In the genomic region with DNA sequence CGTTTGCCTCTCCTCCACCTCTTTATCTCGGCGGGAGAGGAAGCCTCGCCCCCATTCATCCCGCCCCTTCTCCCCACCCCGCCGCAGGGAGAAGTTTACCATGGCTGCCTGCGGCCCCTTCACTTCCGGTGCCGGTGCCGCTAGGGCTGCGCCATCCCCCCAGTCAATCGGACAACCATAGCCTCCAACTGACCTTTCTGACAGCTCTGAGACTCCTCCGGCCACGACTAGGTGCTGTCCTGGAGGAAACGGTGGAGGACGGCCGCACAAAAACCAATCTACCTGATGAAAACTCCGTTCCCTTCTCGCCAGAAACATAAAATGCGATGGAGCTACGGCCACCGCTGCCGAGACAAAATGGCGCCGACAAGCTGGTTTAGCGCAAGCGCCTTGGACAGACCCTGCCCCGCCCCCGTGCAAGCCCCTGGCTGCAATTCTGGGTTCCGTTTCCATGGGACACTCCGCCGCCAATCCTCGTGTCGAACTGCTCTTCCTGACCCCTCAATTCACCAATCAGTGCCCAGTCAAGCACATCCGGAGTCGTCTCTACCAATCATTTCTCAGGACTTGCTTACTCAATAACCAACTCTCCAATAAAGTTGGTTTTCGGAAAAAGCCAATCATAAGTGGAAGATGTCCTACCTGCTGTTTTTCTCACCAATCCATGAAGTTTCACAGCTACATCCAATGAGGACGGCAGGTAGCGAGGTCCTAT, we compare ENCODE assay signal across 1 cellular context.
TF ChIP-seq lines count a peak whose summit lies in the region.

No MANE protein-coding gene starts in this region.

TF ChIP-seq in HepG2, 621 proteins besides CTCF, POLR2A, EP300 and RAD21 (continued from another document and continues in another):
- no peak for TF ChIP-seq ZSCAN31 (CRISPR knock-in tag; IDR thresholded peaks at IDR 0.05; ENCODE audit: low read depth)
- TF ChIP-seq ZNF7 (CRISPR knock-in tag; IDR thresholded peaks at IDR 0.05): no peak
- TF ChIP-seq MAZ (IDR thresholded peaks at IDR 0.05; ENCODE audit: borderline replicate concordance, low read depth, low read length): peak; percentile 70; the same call in 1 of the 2 replicates
- TF ChIP-seq MAZ (CRISPR knock-in tag; IDR thresholded peaks at IDR 0.05; ENCODE audit: low read depth): no peak
- TF ChIP-seq CCDC6 (CRISPR knock-in tag; IDR thresholded peaks at IDR 0.05): peak; percentile 48; the same call in 1 of the 2 replicates
- TF ChIP-seq CCAR2 (optimal IDR thresholded peaks at IDR 0.05; ENCODE audit: low read depth, low read length): no peak
- TF ChIP-seq JDP2 (CRISPR knock-in tag; IDR thresholded peaks at IDR 0.05; ENCODE audit: borderline replicate concordance): no peak
- TF ChIP-seq ZNF615 (CRISPR knock-in tag; IDR thresholded peaks at IDR 0.05; ENCODE audit: borderline replicate concordance): no peak
- no peak for TF ChIP-seq ZNF724P (CRISPR knock-in tag; IDR thresholded peaks at IDR 0.05; ENCODE audit: borderline replicate concordance)
- TF ChIP-seq PAF1 (CRISPR knock-in tag; IDR thresholded peaks at IDR 0.05): no peak
- no peak for TF ChIP-seq RAD51 (IDR thresholded peaks at IDR 0.05; ENCODE audit: borderline replicate concordance)
- TF ChIP-seq HNF4G (IDR thresholded peaks at IDR 0.05; ENCODE audit: borderline replicate concordance, low read depth, low read length): no peak
- no peak for TF ChIP-seq HNF4G (CRISPR knock-in tag; IDR thresholded peaks at IDR 0.05; ENCODE audit: borderline replicate concordance, low read depth)
- no peak; the same call in 1 of the 2 replicates for TF ChIP-seq ZNF772 (CRISPR knock-in tag; IDR thresholded peaks at IDR 0.05)
- TF ChIP-seq, protein P1, sequence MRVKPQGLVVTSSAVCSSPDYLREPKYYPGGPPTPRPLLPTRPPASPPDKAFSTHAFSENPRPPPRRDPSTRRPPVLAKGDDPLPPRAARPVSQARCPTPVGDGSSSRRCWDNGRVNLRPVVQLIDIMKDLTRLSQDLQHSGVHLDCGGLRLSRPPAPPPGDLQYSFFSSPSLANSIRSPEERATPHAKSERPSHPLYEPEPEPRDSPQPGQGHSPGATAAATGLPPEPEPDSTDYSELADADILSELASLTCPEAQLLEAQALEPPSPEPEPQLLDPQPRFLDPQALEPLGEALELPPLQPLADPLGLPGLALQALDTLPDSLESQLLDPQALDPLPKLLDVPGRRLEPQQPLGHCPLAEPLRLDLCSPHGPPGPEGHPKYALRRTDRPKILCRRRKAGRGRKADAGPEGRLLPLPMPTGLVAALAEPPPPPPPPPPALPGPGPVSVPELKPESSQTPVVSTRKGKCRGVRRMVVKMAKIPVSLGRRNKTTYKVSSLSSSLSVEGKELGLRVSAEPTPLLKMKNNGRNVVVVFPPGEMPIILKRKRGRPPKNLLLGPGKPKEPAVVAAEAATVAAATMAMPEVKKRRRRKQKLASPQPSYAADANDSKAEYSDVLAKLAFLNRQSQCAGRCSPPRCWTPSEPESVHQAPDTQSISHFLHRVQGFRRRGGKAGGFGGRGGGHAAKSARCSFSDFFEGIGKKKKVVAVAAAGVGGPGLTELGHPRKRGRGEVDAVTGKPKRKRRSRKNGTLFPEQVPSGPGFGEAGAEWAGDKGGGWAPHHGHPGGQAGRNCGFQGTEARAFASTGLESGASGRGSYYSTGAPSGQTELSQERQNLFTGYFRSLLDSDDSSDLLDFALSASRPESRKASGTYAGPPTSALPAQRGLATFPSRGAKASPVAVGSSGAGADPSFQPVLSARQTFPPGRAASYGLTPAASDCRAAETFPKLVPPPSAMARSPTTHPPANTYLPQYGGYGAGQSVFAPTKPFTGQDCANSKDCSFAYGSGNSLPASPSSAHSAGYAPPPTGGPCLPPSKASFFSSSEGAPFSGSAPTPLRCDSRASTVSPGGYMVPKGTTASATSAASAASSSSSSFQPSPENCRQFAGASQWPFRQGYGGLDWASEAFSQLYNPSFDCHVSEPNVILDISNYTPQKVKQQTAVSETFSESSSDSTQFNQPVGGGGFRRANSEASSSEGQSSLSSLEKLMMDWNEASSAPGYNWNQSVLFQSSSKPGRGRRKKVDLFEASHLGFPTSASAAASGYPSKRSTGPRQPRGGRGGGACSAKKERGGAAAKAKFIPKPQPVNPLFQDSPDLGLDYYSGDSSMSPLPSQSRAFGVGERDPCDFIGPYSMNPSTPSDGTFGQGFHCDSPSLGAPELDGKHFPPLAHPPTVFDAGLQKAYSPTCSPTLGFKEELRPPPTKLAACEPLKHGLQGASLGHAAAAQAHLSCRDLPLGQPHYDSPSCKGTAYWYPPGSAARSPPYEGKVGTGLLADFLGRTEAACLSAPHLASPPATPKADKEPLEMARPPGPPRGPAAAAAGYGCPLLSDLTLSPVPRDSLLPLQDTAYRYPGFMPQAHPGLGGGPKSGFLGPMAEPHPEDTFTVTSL (CRISPR knock-in tag; IDR thresholded peaks at IDR 0.05; ENCODE audit: borderline replicate concordance): peak; percentile 51; the same call in 1 of the 2 replicates
- TF ChIP-seq ZSCAN29 (CRISPR knock-in tag; conservative IDR thresholded peaks at IDR 0.05): no peak
- TF ChIP-seq, protein P2, sequence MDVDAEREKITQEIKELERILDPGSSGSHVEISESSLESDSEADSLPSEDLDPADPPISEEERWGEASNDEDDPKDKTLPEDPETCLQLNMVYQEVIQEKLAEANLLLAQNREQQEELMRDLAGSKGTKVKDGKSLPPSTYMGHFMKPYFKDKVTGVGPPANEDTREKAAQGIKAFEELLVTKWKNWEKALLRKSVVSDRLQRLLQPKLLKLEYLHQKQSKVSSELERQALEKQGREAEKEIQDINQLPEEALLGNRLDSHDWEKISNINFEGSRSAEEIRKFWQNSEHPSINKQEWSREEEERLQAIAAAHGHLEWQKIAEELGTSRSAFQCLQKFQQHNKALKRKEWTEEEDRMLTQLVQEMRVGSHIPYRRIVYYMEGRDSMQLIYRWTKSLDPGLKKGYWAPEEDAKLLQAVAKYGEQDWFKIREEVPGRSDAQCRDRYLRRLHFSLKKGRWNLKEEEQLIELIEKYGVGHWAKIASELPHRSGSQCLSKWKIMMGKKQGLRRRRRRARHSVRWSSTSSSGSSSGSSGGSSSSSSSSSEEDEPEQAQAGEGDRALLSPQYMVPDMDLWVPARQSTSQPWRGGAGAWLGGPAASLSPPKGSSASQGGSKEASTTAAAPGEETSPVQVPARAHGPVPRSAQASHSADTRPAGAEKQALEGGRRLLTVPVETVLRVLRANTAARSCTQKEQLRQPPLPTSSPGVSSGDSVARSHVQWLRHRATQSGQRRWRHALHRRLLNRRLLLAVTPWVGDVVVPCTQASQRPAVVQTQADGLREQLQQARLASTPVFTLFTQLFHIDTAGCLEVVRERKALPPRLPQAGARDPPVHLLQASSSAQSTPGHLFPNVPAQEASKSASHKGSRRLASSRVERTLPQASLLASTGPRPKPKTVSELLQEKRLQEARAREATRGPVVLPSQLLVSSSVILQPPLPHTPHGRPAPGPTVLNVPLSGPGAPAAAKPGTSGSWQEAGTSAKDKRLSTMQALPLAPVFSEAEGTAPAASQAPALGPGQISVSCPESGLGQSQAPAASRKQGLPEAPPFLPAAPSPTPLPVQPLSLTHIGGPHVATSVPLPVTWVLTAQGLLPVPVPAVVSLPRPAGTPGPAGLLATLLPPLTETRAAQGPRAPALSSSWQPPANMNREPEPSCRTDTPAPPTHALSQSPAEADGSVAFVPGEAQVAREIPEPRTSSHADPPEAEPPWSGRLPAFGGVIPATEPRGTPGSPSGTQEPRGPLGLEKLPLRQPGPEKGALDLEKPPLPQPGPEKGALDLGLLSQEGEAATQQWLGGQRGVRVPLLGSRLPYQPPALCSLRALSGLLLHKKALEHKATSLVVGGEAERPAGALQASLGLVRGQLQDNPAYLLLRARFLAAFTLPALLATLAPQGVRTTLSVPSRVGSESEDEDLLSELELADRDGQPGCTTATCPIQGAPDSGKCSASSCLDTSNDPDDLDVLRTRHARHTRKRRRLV (CRISPR knock-in tag; IDR thresholded peaks at IDR 0.05): no peak
- peak; percentile 59; the same call in 1 of the 2 replicates for TF ChIP-seq KLF12 (CRISPR knock-in tag; IDR thresholded peaks at IDR 0.05; ENCODE audit: borderline replicate concordance)
- no peak for TF ChIP-seq ZNF510 (CRISPR knock-in tag; IDR thresholded peaks at IDR 0.05; ENCODE audit: low read depth)
- TF ChIP-seq RFXANK (CRISPR knock-in tag; IDR thresholded peaks at IDR 0.05): no peak
- no peak for TF ChIP-seq KLF15 (CRISPR knock-in tag; IDR thresholded peaks at IDR 0.05; ENCODE audit: borderline replicate concordance)
- TF ChIP-seq ZNF850 (CRISPR knock-in tag; conservative IDR thresholded peaks at IDR 0.05): no peak
- TF ChIP-seq YEATS4 (CRISPR knock-in tag; IDR thresholded peaks at IDR 0.05; ENCODE audit: borderline replicate concordance): peak; percentile 97
- no peak for TF ChIP-seq NBN (conservative IDR thresholded peaks at IDR 0.05)
- no peak; the same call in 1 of the 2 replicates for TF ChIP-seq ISL2 (CRISPR knock-in tag; IDR thresholded peaks at IDR 0.05)
- TF ChIP-seq ZNF484 (CRISPR knock-in tag; IDR thresholded peaks at IDR 0.05; ENCODE audit: borderline replicate concordance, low read depth): no peak
- no peak for TF ChIP-seq TGIF2 (CRISPR knock-in tag; IDR thresholded peaks at IDR 0.05)
- no peak for TF ChIP-seq MAFG (CRISPR knock-in tag; IDR thresholded peaks at IDR 0.05)
- no peak for TF ChIP-seq MZF1 (CRISPR knock-in tag; IDR thresholded peaks at IDR 0.05; ENCODE audit: borderline replicate concordance)
- peak; percentile 73; the same call in 1 of the 2 replicates for TF ChIP-seq EEA1 (CRISPR knock-in tag; IDR thresholded peaks at IDR 0.05; ENCODE audit: borderline replicate concordance)
- TF ChIP-seq, protein P3, sequence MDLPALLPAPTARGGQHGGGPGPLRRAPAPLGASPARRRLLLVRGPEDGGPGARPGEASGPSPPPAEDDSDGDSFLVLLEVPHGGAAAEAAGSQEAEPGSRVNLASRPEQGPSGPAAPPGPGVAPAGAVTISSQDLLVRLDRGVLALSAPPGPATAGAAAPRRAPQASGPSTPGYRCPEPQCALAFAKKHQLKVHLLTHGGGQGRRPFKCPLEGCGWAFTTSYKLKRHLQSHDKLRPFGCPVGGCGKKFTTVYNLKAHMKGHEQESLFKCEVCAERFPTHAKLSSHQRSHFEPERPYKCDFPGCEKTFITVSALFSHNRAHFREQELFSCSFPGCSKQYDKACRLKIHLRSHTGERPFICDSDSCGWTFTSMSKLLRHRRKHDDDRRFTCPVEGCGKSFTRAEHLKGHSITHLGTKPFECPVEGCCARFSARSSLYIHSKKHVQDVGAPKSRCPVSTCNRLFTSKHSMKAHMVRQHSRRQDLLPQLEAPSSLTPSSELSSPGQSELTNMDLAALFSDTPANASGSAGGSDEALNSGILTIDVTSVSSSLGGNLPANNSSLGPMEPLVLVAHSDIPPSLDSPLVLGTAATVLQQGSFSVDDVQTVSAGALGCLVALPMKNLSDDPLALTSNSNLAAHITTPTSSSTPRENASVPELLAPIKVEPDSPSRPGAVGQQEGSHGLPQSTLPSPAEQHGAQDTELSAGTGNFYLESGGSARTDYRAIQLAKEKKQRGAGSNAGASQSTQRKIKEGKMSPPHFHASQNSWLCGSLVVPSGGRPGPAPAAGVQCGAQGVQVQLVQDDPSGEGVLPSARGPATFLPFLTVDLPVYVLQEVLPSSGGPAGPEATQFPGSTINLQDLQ (CRISPR knock-in tag; IDR thresholded peaks at IDR 0.05): 0 out of 2 replicates have a peak, but pooled peaks have one; percentile 33
- no peak for TF ChIP-seq TAF15 (IDR thresholded peaks at IDR 0.05; ENCODE audit: low read depth, low read length, poor library complexity, severe bottlenecking)
- TF ChIP-seq, protein P4, sequence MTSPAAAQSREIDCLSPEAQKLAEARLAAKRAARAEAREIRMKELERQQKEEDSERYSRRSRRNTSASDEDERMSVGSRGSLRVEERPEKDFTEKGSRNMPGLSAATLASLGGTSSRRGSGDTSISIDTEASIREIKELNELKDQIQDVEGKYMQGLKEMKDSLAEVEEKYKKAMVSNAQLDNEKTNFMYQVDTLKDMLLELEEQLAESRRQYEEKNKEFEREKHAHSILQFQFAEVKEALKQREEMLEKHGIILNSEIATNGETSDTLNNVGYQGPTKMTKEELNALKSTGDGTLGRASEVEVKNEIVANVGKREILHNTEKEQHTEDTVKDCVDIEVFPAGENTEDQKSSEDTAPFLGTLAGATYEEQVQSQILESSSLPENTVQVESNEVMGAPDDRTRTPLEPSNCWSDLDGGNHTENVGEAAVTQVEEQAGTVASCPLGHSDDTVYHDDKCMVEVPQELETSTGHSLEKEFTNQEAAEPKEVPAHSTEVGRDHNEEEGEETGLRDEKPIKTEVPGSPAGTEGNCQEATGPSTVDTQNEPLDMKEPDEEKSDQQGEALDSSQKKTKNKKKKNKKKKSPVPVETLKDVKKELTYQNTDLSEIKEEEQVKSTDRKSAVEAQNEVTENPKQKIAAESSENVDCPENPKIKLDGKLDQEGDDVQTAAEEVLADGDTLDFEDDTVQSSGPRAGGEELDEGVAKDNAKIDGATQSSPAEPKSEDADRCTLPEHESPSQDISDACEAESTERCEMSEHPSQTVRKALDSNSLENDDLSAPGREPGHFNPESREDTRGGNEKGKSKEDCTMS (CRISPR knock-in tag; conservative IDR thresholded peaks at IDR 0.05): no peak
- TF ChIP-seq DNMT1 (CRISPR knock-in tag; IDR thresholded peaks at IDR 0.05): no peak
- TF ChIP-seq ARID2 (CRISPR knock-in tag; IDR thresholded peaks at IDR 0.05; ENCODE audit: borderline replicate concordance): no peak
- no peak for TF ChIP-seq RARG (CRISPR knock-in tag; IDR thresholded peaks at IDR 0.05; ENCODE audit: low read depth)
- peak; percentile 69 for TF ChIP-seq RFX3 (CRISPR knock-in tag; IDR thresholded peaks at IDR 0.05)
- TF ChIP-seq ZNF598 (CRISPR knock-in tag; IDR thresholded peaks at IDR 0.05; ENCODE audit: borderline replicate concordance): 0 out of 2 replicates have a peak, but pooled peaks have one; percentile 32
- TF ChIP-seq, protein P5, sequence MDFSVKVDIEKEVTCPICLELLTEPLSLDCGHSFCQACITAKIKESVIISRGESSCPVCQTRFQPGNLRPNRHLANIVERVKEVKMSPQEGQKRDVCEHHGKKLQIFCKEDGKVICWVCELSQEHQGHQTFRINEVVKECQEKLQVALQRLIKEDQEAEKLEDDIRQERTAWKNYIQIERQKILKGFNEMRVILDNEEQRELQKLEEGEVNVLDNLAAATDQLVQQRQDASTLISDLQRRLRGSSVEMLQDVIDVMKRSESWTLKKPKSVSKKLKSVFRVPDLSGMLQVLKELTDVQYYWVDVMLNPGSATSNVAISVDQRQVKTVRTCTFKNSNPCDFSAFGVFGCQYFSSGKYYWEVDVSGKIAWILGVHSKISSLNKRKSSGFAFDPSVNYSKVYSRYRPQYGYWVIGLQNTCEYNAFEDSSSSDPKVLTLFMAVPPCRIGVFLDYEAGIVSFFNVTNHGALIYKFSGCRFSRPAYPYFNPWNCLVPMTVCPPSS (IDR thresholded peaks at IDR 0.05): no peak
- TF ChIP-seq POLR2AphosphoS2 (IDR thresholded peaks at IDR 0.05; ENCODE audit: low read depth, low read length): no peak
- TF ChIP-seq, protein P6, sequence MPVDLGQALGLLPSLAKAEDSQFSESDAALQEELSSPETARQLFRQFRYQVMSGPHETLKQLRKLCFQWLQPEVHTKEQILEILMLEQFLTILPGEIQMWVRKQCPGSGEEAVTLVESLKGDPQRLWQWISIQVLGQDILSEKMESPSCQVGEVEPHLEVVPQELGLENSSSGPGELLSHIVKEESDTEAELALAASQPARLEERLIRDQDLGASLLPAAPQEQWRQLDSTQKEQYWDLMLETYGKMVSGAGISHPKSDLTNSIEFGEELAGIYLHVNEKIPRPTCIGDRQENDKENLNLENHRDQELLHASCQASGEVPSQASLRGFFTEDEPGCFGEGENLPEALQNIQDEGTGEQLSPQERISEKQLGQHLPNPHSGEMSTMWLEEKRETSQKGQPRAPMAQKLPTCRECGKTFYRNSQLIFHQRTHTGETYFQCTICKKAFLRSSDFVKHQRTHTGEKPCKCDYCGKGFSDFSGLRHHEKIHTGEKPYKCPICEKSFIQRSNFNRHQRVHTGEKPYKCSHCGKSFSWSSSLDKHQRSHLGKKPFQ (CRISPR knock-in tag; IDR thresholded peaks at IDR 0.05; ENCODE audit: insufficient replicate concordance): peak; percentile 70
